In genomic region chr12:88141425-88141773, GRCh38 we compare ENCODE assay signal across 8 cellular contexts. TPM values are rescaled to one million over a fixed set of nuclear protein-coding genes. Genes with fewer than 3 reads are reported as not detected.
DNase-seq lines count a peak whose midpoint lies in the region; ATAC-seq and TF ChIP-seq lines count a peak whose summit lies in the region.

No MANE protein-coding gene starts in this region.

- CTCF ChIA-PET in HCT116 (lab: Charles Lee), result interaction anchor here (0.7 to 1.3 kb wide), 2 partner anchors 30 to 852 kb away, joined by 3 read pairs; no protein-coding TSS in a partner anchor

- H4K20me1 ChIP-seq in HCT116 (ENCODE audit: insufficient read depth), result no peaks in the 10 kb centered on the region
- peaks cover 8% of the 10 kb centered on the region for H4K20me1 ChIP-seq in smooth muscle cell (ENCODE audit: low read depth)

- POLR2A ChIA-PET in HCT116 (lab: Charles Lee), result interaction anchor here (1.0 kb wide), 1 partner anchor 439 kb away, joined by 3 read pairs; the partner anchor contains the start of gene KITLG

- peak overlapping the region; percentile 62 for H3K9ac ChIP-seq in HCT116 (ENCODE audit: low read length)
- peak overlapping the region; percentile 58 for H3K9ac ChIP-seq in smooth muscle cell (ENCODE audit: low read depth)

- H3K9me3 ChIP-seq in HCT116 (ENCODE audit: control insufficient read depth in 1 of 2, insufficient read depth in 1 of 2, low read depth in 1 of 2, low read length in 2 of 2), result no peaks in the 10 kb centered on the region
- H3K9me3 ChIP-seq in right atrium auricular region, result no peaks in the 10 kb centered on the region
- no peaks in the 10 kb centered on the region for H3K9me3 ChIP-seq in smooth muscle cell (replicated peaks; ENCODE audit: low read depth)

- H3K27ac ChIP-seq in HCT116 (ENCODE audit: low read depth, low read length) (peak overlapping the region; percentile 56), VCaP (peak overlapping the region; percentile 83), right atrium auricular region (peak overlapping the region; percentile 74 to 80), smooth muscle cell (ENCODE audit: low read depth) (peak overlapping the region; percentile 51)

- H3K36me3 ChIP-seq in HCT116 (ENCODE audit: control insufficient read depth in 1 of 2, insufficient read depth in 2 of 2, low read length in 2 of 2) (no peaks in the 10 kb centered on the region; a peak in 1 of 4 replicates), right atrium auricular region (no peaks in the 10 kb centered on the region), smooth muscle cell (ENCODE audit: low read depth) (no peaks in the 10 kb centered on the region)

- H3K4me1 ChIP-seq in HCT116 (ENCODE audit: control insufficient read depth in 1 of 2, insufficient read depth in 2 of 2, low read length in 2 of 2) (peaks cover 3 to 9% of the 10 kb centered on the region in 2 experiments; a peak in 3 of 4 replicates), right atrium auricular region (peaks cover 0 to 26% of the 10 kb centered on the region in 2 donors), smooth muscle cell (ENCODE audit: low read depth) (peaks cover 14% of the 10 kb centered on the region)

- RAD21 ChIA-PET in HCT116 (lab: Charles Lee; ENCODE audit: low non-redundant PET in 1 of 2, low total read pairs in 2 of 2, uncharacterized antibody in 2 of 2, unreplicated experiment in 2 of 2), result no interaction called here

- 12% methylated on average over 13 of the region's 13 CpGs for WGBS in smooth muscle cell (ENCODE audit: low lambda C conversion rate)

- peak overlapping the region; percentile 75 to 91 for H3K4me3 ChIP-seq in HCT116 (replicated peaks in 1 of 2; ENCODE audit: low read depth in 1 of 2, low read length in 2 of 2)
- peak overlapping the region; percentile 69 to 82 for H3K4me3 ChIP-seq in right atrium auricular region
- H3K4me3 ChIP-seq in smooth muscle cell, result peak overlapping the region; percentile 89

- no peak for TF ChIP-seq POLR2A in HCT116 (IDR thresholded peaks at IDR 0.05; ENCODE audit: borderline replicate concordance, extremely low read depth, insufficient read depth, insufficient read length)

- TF ChIP-seq CTCF in HCT116 (IDR thresholded peaks at IDR 0.05 in 2 of 3, conservative IDR thresholded peaks at IDR 0.05 in 1 of 3; ENCODE audit: borderline replicate concordance in 1 of 3, insufficient read depth in 1 of 3, low read depth in 2 of 3, low read length in 2 of 3), result no peak
- TF ChIP-seq CTCF in VCaP (conservative IDR thresholded peaks at IDR 0.05), result no peak
- no peak for TF ChIP-seq CTCF in right atrium auricular region (IDR thresholded peaks at IDR 0.05)
- TF ChIP-seq CTCF in smooth muscle cell (IDR thresholded peaks at IDR 0.05; ENCODE audit: borderline replicate concordance, insufficient read depth, poor library complexity, severe bottlenecking), result no peak

- H2AFZ ChIP-seq in HCT116 (ENCODE audit: low read depth, low read length, poor library complexity, severe bottlenecking) (peak overlapping the region; percentile 11), smooth muscle cell (ENCODE audit: low read depth) (peak overlapping the region; percentile 96)

- peak overlapping the region; percentile 89 for H3K4me2 ChIP-seq in HCT116 (ENCODE audit: low read length)
- H3K4me2 ChIP-seq in smooth muscle cell, result peak overlapping the region; percentile 89

- DNase-seq in HCT116 (ENCODE audit: low read depth, low spot score), result no peak
- DNase-seq in right atrium auricular region (ENCODE audit: low spot score), result no peak
- no peak for DNase-seq in smooth muscle cell (lab: John Stamatoyannopoulos, UW; ENCODE audit: unreplicated experiment)
- no peak for DNase-seq in NCI-H345 treated with DMSO at 0.1 percent for 48 hours (lab: John Stamatoyannopoulos, UW; ENCODE audit: unreplicated experiment)
- no peak for DNase-seq in foreskin melanocyte
- DNase-seq in glomerular visceral epithelial cell (ENCODE audit: extremely low spot score), result no peak

- no peak for TF ChIP-seq RAD21 in HCT116 (IDR thresholded peaks at IDR 0.05; ENCODE audit: low read depth)

- intact Hi-C loops in HCT116 (cut with micrococcal nuclease), result no loop called here

- ATAC-seq in HCT116 (no peak; the same call in 1 of the 2 replicates), HG03442 (IDR thresholded peaks at IDR 0.05; ENCODE audit: unreplicated experiment) (no peak)

- H3K27me3 ChIP-seq in HCT116 (ENCODE audit: insufficient read depth, low read length) (no peaks in the 10 kb centered on the region), right atrium auricular region (no peaks in the 10 kb centered on the region), smooth muscle cell (ENCODE audit: low read depth) (no peaks in the 10 kb centered on the region)

- no peaks in the 10 kb centered on the region for H3K9me2 ChIP-seq in HCT116 (ENCODE audit: insufficient read depth)

- no peaks in the 10 kb centered on the region for H3F3A ChIP-seq in smooth muscle cell (ENCODE audit: low read depth)

- H3K79me2 ChIP-seq in HCT116 (ENCODE audit: insufficient read depth, low read length), result peaks cover 39% of the 10 kb centered on the region
- H3K79me2 ChIP-seq in smooth muscle cell (ENCODE audit: low read depth), result peaks cover 25% of the 10 kb centered on the region

- TSS peak; percentile 76 for BruUV-seq in HCT116 (replicated peaks; lab: Mats Ljungman, UMichigan)

TF ChIP-seq in HCT116, 20 proteins besides CTCF, POLR2A, EP300 and RAD21:
- TF ChIP-seq JUND (IDR thresholded peaks at IDR 0.05), result no peak
- TF ChIP-seq SRF (IDR thresholded peaks at IDR 0.05; ENCODE audit: low read depth), result no peak; the same call in 1 of the 2 replicates
- no peak for TF ChIP-seq SP1 (IDR thresholded peaks at IDR 0.05; ENCODE audit: low read depth)
- TF ChIP-seq SIN3A (IDR thresholded peaks at IDR 0.05; ENCODE audit: low read depth), result peak; percentile 46; the same call in 1 of the 2 replicates
- TF ChIP-seq EGR1 (IDR thresholded peaks at IDR 0.05; ENCODE audit: low read depth), result 0 out of 2 replicates have a peak, but pooled peaks have one; percentile 11

RNA-seq across cellular contexts. Expression of gene CEP290, which starts 0.5 kb away (rescaled TPM):
- 13.6 TPM for total RNA-seq in HCT116 (2021; ENCODE audit: unreplicated experiment)
- 2.0 and 2.3 TPM in 2 replicates for polyA plus RNA-seq in HCT116 (2012)
- 1 to 10 TPM; 5.9 to 8.7 TPM for total RNA-seq in right atrium auricular region
- total RNA-seq in smooth muscle cell, result 13.2 and 22.2 TPM in 2 replicates
- 10.4 and 13.8 TPM in 2 replicates for polyA plus RNA-seq in smooth muscle cell

RNA-seq across cellular contexts. Expression of gene TMTC3, which starts 0.7 kb away (rescaled TPM):
- total RNA-seq in HCT116 (2021; ENCODE audit: unreplicated experiment) (22.5 TPM), right atrium auricular region (10 to 100 TPM in 1 of 2 donors, 1 to 10 TPM in 1; 9.9 to 11.8 TPM), smooth muscle cell (49.3 and 64.0 TPM in 2 replicates)
- polyA plus RNA-seq in HCT116 (2012), result 2.5 and 3.8 TPM in 2 replicates
- 8.7 and 9.9 TPM in 2 replicates for polyA plus RNA-seq in smooth muscle cell
